20 cellular contexts compared by ENCODE assay signal in the genomic region with DNA sequence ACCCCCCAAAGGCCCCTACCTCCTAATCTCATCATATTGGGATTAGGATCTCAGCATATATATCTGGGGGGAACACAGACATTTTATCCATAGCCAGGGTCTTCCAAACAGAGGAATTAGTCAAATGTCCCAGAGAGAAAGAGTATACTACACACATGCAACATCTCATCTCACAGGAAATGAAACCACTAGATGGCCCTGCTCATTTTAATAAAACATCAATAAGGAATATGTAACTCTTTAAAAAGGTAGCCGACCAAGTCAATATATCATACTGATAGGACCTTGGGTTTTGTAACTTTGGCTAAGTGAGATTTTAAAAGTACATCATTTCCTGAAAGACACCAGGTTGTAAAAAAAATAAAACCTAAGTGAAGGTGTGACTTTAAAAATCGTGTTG. TPM values are rescaled to one million over a fixed set of nuclear protein-coding genes. Genes with fewer than 3 reads are reported as not detected.
"Had no signal": no experiment of that assay in that cellular context is flagged by ENCODE, and none has a peak within 500 bp of the region (broad histone marks: within the 10 kb centered on the region; RNA-seq: fewer than 3 reads in every experiment).

No MANE protein-coding gene starts in this region.

- H3K9me3 Mint-ChIP-seq: activated naive CD8-positive, alpha-beta T cell treated with anti-CD3 and anti-CD28 coated beads for 36 hours; activated T-helper 1 cell treated with anti-CD3 and anti-CD28 coated beads, Interleukin-12 subunit alpha, Interleukin-12 subunit beta, Interleukin-2, Interleukin-4 antibody, amounts not matched to agents 30 ng/mL and 10 ng/mL and 1 ng/mL, durations not matched to agents 14 hours and 24 hours and 36 hours; neural progenitor cell; stimulated activated effector memory CD8-positive, alpha-beta T cell treated with anti-CD3 and anti-CD28 coated beads, Interleukin-12 subunit alpha, Interleukin-12 subunit beta, amount 100 ng/mL, for 72 hours had no signal

- H3K4me3 ChIP-seq: lower lobe of right lung, neural progenitor cell, pancreas had no signal

- H3K27ac ChIP-seq: brain microvascular endothelial cell, lower lobe of right lung, neural progenitor cell, pancreas had no signal

- H3K27me3 ChIP-seq: brain microvascular endothelial cell, neural progenitor cell, pancreas had no signal

- H3K4me1 ChIP-seq: lower lobe of right lung, neural progenitor cell, pancreas had no signal

- H3K4me3 Mint-ChIP-seq: activated naive CD8-positive, alpha-beta T cell treated with anti-CD3 and anti-CD28 coated beads for 36 hours; activated T-helper 1 cell treated with anti-CD3 and anti-CD28 coated beads, Interleukin-12 subunit alpha, Interleukin-12 subunit beta, Interleukin-2, Interleukin-4 antibody, amounts not matched to agents 30 ng/mL and 10 ng/mL and 1 ng/mL, durations not matched to agents 14 hours and 24 hours and 36 hours; central memory CD8-positive, alpha-beta T cell; immature natural killer cell; mesothelial cell of epicardium; neural progenitor cell; stimulated activated effector memory CD8-positive, alpha-beta T cell treated with anti-CD3 and anti-CD28 coated beads, Interleukin-12 subunit alpha, Interleukin-12 subunit beta, amount 100 ng/mL, for 72 hours had no signal

- H3K36me3 Mint-ChIP-seq: activated naive CD8-positive, alpha-beta T cell treated with anti-CD3 and anti-CD28 coated beads for 36 hours; immature natural killer cell; neural progenitor cell; stimulated activated effector memory CD8-positive, alpha-beta T cell treated with anti-CD3 and anti-CD28 coated beads, Interleukin-12 subunit alpha, Interleukin-12 subunit beta, amount 100 ng/mL, for 72 hours had no signal

- H3K4me1 Mint-ChIP-seq: activated naive CD8-positive, alpha-beta T cell treated with anti-CD3 and anti-CD28 coated beads for 36 hours; central memory CD8-positive, alpha-beta T cell; immature natural killer cell; neural progenitor cell; stimulated activated effector memory CD8-positive, alpha-beta T cell treated with anti-CD3 and anti-CD28 coated beads, Interleukin-12 subunit alpha, Interleukin-12 subunit beta, amount 100 ng/mL, for 72 hours had no signal

- H3K4me2 ChIP-seq: neural progenitor cell had no signal

- H3K36me3 ChIP-seq: brain microvascular endothelial cell, lower lobe of right lung, neural progenitor cell, pancreas had no signal

- H3K9me3 ChIP-seq: lower lobe of right lung, pancreas had no signal

- H2AFZ ChIP-seq: neural progenitor cell had no signal

- DNase-seq: activated CD4-positive, CD25-positive, alpha-beta regulatory T cell treated with anti-CD3 and anti-CD28 coated beads, Interleukin-2, amount 50 U/mL, for 72 hours; activated naive CD8-positive, alpha-beta T cell treated with anti-CD3 and anti-CD28 coated beads for 36 hours; amygdala; brain microvascular endothelial cell; cortex of kidney; effector CD4-positive, alpha-beta T cell; head of caudate nucleus; immature natural killer cell; left cardiac atrium; lower lobe of right lung; pancreas; stimulated activated CD4-positive, alpha-beta T cell treated with anti-CD3 and anti-CD28 coated beads, Interleukin-12 subunit alpha, Interleukin-12 subunit beta, amount 100 ng/mL, for 4 hours; stimulated activated CD4-positive, alpha-beta T cell treated with anti-CD3 and anti-CD28 coated beads, Interleukin-2, amount 100 ng/mL, for 24 hours; T-helper 9 cell had no signal

- H3K27ac Mint-ChIP-seq: activated naive CD8-positive, alpha-beta T cell treated with anti-CD3 and anti-CD28 coated beads for 36 hours; activated T-helper 1 cell treated with anti-CD3 and anti-CD28 coated beads, Interleukin-12 subunit alpha, Interleukin-12 subunit beta, Interleukin-2, Interleukin-4 antibody, amounts not matched to agents 30 ng/mL and 10 ng/mL and 1 ng/mL, durations not matched to agents 14 hours and 24 hours and 36 hours; immature natural killer cell; mesothelial cell of epicardium; neural progenitor cell; stimulated activated effector memory CD8-positive, alpha-beta T cell treated with anti-CD3 and anti-CD28 coated beads, Interleukin-12 subunit alpha, Interleukin-12 subunit beta, amount 100 ng/mL, for 72 hours had no signal

RNA-seq across cellular contexts. Expression of a gene that starts 45.6 kb away (rescaled TPM):
- total RNA-seq: activated CD8-positive, alpha-beta memory T cell treated with anti-CD3 and anti-CD28 coated beads for 36 hours; activated naive CD8-positive, alpha-beta T cell treated with anti-CD3 and anti-CD28 coated beads for 36 hours; activated T-helper 1 cell treated with anti-CD3 and anti-CD28 coated beads, Interleukin-12 subunit alpha, Interleukin-12 subunit beta, Interleukin-2, Interleukin-4 antibody, amounts not matched to agents 30 ng/mL and 10 ng/mL and 1 ng/mL, durations not matched to agents 14 hours and 24 hours and 36 hours had no signal
